In the genomic region with DNA sequence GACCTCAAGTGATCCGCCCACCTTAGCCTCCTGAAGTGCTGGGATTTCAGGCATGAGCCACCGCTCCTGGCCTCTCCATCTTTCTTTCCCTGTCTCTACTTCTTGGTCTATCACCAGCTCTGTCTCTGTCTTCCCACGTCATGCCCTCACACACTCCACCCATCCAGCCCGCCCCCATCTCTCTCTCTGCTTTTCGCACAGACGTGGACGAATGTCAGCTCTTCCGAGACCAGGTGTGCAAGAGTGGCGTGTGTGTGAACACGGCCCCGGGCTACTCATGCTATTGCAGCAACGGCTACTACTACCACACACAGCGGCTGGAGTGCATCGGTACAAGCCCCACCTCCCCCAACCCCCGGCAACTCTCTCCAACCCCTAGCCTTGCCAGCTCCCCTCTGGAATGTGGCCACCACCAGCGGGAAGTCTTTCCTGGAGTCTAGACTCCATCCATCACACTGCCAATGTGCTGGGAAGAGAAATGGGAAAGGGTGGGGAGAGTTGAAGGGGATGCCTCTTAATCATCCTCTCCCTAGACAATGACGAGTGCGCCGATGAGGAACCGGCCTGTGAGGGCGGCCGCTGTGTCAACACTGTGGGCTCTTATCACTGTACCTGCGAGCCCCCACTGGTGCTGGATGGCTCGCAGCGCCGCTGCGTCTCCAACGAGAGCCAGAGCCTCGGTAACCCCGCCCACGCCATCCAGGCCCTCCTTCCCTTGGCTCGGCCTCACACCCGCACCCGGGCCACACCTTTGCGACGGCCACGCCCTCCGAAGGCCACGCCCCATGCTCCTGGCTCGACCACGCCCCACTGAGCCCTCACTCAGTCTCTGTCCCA, we compare ENCODE assay signal across 1 cellular context.
TF ChIP-seq lines count a peak whose summit lies in the region.

No MANE protein-coding gene starts in this region.

TF ChIP-seq in GM12878, 131 proteins besides CTCF, POLR2A, EP300 and RAD21:
- TF ChIP-seq, protein P1, sequence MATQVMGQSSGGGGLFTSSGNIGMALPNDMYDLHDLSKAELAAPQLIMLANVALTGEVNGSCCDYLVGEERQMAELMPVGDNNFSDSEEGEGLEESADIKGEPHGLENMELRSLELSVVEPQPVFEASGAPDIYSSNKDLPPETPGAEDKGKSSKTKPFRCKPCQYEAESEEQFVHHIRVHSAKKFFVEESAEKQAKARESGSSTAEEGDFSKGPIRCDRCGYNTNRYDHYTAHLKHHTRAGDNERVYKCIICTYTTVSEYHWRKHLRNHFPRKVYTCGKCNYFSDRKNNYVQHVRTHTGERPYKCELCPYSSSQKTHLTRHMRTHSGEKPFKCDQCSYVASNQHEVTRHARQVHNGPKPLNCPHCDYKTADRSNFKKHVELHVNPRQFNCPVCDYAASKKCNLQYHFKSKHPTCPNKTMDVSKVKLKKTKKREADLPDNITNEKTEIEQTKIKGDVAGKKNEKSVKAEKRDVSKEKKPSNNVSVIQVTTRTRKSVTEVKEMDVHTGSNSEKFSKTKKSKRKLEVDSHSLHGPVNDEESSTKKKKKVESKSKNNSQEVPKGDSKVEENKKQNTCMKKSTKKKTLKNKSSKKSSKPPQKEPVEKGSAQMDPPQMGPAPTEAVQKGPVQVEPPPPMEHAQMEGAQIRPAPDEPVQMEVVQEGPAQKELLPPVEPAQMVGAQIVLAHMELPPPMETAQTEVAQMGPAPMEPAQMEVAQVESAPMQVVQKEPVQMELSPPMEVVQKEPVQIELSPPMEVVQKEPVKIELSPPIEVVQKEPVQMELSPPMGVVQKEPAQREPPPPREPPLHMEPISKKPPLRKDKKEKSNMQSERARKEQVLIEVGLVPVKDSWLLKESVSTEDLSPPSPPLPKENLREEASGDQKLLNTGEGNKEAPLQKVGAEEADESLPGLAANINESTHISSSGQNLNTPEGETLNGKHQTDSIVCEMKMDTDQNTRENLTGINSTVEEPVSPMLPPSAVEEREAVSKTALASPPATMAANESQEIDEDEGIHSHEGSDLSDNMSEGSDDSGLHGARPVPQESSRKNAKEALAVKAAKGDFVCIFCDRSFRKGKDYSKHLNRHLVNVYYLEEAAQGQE (IDR thresholded peaks at IDR 0.05; ENCODE audit: low read depth, low read length): no peak
- TF ChIP-seq, protein P2, sequence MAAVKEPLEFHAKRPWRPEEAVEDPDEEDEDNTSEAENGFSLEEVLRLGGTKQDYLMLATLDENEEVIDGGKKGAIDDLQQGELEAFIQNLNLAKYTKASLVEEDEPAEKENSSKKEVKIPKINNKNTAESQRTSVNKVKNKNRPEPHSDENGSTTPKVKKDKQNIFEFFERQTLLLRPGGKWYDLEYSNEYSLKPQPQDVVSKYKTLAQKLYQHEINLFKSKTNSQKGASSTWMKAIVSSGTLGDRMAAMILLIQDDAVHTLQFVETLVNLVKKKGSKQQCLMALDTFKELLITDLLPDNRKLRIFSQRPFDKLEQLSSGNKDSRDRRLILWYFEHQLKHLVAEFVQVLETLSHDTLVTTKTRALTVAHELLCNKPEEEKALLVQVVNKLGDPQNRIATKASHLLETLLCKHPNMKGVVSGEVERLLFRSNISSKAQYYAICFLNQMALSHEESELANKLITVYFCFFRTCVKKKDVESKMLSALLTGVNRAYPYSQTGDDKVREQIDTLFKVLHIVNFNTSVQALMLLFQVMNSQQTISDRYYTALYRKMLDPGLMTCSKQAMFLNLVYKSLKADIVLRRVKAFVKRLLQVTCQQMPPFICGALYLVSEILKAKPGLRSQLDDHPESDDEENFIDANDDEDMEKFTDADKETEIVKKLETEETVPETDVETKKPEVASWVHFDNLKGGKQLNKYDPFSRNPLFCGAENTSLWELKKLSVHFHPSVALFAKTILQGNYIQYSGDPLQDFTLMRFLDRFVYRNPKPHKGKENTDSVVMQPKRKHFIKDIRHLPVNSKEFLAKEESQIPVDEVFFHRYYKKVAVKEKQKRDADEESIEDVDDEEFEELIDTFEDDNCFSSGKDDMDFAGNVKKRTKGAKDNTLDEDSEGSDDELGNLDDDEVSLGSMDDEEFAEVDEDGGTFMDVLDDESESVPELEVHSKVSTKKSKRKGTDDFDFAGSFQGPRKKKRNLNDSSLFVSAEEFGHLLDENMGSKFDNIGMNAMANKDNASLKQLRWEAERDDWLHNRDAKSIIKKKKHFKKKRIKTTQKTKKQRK (IDR thresholded peaks at IDR 0.05; ENCODE audit: low read depth, low read length): no peak
- no peak for TF ChIP-seq CEBPB (IDR thresholded peaks at IDR 0.05; ENCODE audit: borderline replicate concordance in 1 of 2, low read depth in 2 of 2, low read length in 2 of 2)
- TF ChIP-seq JUND (IDR thresholded peaks at IDR 0.05; ENCODE audit: low read depth, low read length): no peak
- TF ChIP-seq, protein P3, sequence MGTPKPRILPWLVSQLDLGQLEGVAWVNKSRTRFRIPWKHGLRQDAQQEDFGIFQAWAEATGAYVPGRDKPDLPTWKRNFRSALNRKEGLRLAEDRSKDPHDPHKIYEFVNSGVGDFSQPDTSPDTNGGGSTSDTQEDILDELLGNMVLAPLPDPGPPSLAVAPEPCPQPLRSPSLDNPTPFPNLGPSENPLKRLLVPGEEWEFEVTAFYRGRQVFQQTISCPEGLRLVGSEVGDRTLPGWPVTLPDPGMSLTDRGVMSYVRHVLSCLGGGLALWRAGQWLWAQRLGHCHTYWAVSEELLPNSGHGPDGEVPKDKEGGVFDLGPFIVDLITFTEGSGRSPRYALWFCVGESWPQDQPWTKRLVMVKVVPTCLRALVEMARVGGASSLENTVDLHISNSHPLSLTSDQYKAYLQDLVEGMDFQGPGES (IDR thresholded peaks at IDR 0.05): no peak
- TF ChIP-seq, protein P4, sequence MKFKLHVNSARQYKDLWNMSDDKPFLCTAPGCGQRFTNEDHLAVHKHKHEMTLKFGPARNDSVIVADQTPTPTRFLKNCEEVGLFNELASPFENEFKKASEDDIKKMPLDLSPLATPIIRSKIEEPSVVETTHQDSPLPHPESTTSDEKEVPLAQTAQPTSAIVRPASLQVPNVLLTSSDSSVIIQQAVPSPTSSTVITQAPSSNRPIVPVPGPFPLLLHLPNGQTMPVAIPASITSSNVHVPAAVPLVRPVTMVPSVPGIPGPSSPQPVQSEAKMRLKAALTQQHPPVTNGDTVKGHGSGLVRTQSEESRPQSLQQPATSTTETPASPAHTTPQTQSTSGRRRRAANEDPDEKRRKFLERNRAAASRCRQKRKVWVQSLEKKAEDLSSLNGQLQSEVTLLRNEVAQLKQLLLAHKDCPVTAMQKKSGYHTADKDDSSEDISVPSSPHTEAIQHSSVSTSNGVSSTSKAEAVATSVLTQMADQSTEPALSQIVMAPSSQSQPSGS (IDR thresholded peaks at IDR 0.05; ENCODE audit: low read length): no peak
